In the genomic region with DNA sequence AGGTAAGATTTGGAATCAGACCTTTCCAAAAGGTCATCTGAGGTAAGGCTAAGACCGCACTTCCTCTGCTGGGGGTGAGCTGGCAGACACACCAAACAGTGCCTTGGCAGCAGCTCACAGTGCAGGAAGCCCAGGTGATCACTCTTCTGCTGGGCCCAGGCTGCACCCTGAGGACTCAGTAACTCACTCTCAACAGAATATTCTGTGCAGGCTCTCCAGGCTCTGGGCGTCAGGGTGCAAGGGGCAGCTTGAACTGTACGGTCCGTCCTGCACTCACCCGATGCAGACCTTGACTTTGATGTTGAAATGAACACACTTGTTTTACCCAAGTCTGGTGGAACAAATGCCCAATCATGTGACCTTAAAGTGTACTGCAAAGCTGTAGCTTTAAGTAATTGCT, we compare ENCODE assay signal across 21 cellular contexts. TPM values are rescaled to one million over a fixed set of nuclear protein-coding genes. Genes with fewer than 3 reads are reported as not detected.
DNase-seq lines count a peak whose midpoint lies in the region; ATAC-seq and TF ChIP-seq lines count a peak whose summit lies in the region.
"Had no signal": no experiment of that assay in that cellular context is flagged by ENCODE, and none has a peak within 500 bp of the region (broad histone marks: within the 10 kb centered on the region; RNA-seq: fewer than 3 reads in every experiment).

No MANE protein-coding gene starts in this region.

- H3K4me2 ChIP-seq in PC-3 (ENCODE audit: low read length), result no peak overlapping the region

- DNase-seq in HL-60 (ENCODE audit: low read depth in 1 of 2, low spot score in 1 of 2) (peak in 1 of 2 experiments; percentile 50), PC-3 (no peak), dorsolateral prefrontal cortex (no peak), mucosa of descending colon (no peak), suprapubic skin (ENCODE audit: low spot score in 2 of 2) (no peak)
- DNase-seq: activated effector memory CD4-positive, alpha-beta T cell treated with Interleukin-2 at 50 U/mL for 16 hours; CD8-positive, alpha-beta memory T cell; DMS79; effector CD8-positive, alpha-beta T cell; left lung; NCI-H1092 treated with DMSO at 0.1 percent for 48 hours; NCI-H2029 treated with DMSO at 0.1 percent for 48 hours; NCI-H510A treated with DMSO at 0.1 percent for 48 hours; SHP77 treated with DMSO at 0.1 percent for 48 hours; spleen; stimulated activated CD4-positive, alpha-beta T cell treated with anti-CD3 and anti-CD28 coated beads, Interleukin-4, amount 100 ng/mL, for 24 hours had no signal

- no peak for TF ChIP-seq EP300 in suprapubic skin (IDR thresholded peaks at IDR 0.05)

- H3K4me3 ChIP-seq in HL-60 (replicated peaks; ENCODE audit: insufficient read depth, low read length) (no peak overlapping the region), PC-3 (ENCODE audit: low read length) (no peak overlapping the region), dorsolateral prefrontal cortex (no peak overlapping the region), mucosa of descending colon (no peak overlapping the region), suprapubic skin (no peak overlapping the region)
- H3K4me3 ChIP-seq: esophagus muscularis mucosa, gastroesophageal sphincter, left lung, spleen had no signal

- H3K9me2 ChIP-seq in PC-3 (replicated peaks; ENCODE audit: low read length), result no peaks in the 10 kb centered on the region

- H3K9me3 ChIP-seq in PC-3 (ENCODE audit: low read length) (no peaks in the 10 kb centered on the region), mucosa of descending colon (no peaks in the 10 kb centered on the region), suprapubic skin (no peaks in the 10 kb centered on the region)
- H3K9me3 ChIP-seq: esophagus muscularis mucosa, gastroesophageal sphincter, left lung, spleen had no signal

- 72% methylated on average over 5 of the region's 5 CpGs for WGBS in suprapubic skin

- no peak for TF ChIP-seq POLR2A in suprapubic skin (IDR thresholded peaks at IDR 0.05)

- H3K4me1 ChIP-seq in PC-3 (ENCODE audit: insufficient read depth, low read length), result peaks cover 29% of the 10 kb centered on the region
- H3K4me1 ChIP-seq in mucosa of descending colon (ENCODE audit: low read depth), result peaks cover 1% of the 10 kb centered on the region
- peaks cover 9% of the 10 kb centered on the region for H3K4me1 ChIP-seq in suprapubic skin

- H3K27ac ChIP-seq in HL-60 (replicated peaks) (peak overlapping the region; percentile 21), PC-3 (ENCODE audit: low read length) (no peak overlapping the region), dorsolateral prefrontal cortex (peak overlapping the region in 52 of 59 donors; percentile 6 to 93 (median 72)), suprapubic skin (no peak overlapping the region)
- H3K27ac ChIP-seq: esophagus muscularis mucosa, gastroesophageal sphincter, left lung, spleen had no signal

- ATAC-seq in PC-3, result peak; percentile 41; the same call in 1 of the 2 replicates
- peak; percentile 69 for ATAC-seq in mucosa of descending colon
- no peak for ATAC-seq in HG02763 (IDR thresholded peaks at IDR 0.05; ENCODE audit: unreplicated experiment)
- no peak for ATAC-seq in GM21360 (IDR thresholded peaks at IDR 0.05; ENCODE audit: unreplicated experiment)
- ATAC-seq in HG02610 (IDR thresholded peaks at IDR 0.05; ENCODE audit: unreplicated experiment), result no peak
- ATAC-seq: gastroesophageal sphincter, left lung had no signal

- POLR2A ChIA-PET in PC-3 (lab: Charles Lee; ENCODE audit: unreplicated experiment), result no interaction called here

- CTCF ChIA-PET in PC-3 (lab: Charles Lee), result interaction anchor here (0.6 kb wide), 1 partner anchor 94 kb away, joined by 3 read pairs; no protein-coding TSS in a partner anchor

- H3K36me3 ChIP-seq in PC-3 (ENCODE audit: low read depth, low read length) (peaks cover 30% of the 10 kb centered on the region), mucosa of descending colon (ENCODE audit: low read depth) (peaks cover 4% of the 10 kb centered on the region), suprapubic skin (peaks cover 86% of the 10 kb centered on the region)

- no TSS peak for BruUV-seq in PC-3 (replicated peaks; lab: Mats Ljungman, UMichigan)

- no peaks in the 10 kb centered on the region for H4K20me1 ChIP-seq in PC-3 (ENCODE audit: low read length)

- H2AFZ ChIP-seq in PC-3 (ENCODE audit: low read length), result no peak overlapping the region

- intact Hi-C loops in PC-3 (cut with micrococcal nuclease), result no loop called here
- intact Hi-C loops in dorsolateral prefrontal cortex (cut with DNase I), result no loop called here
- intact Hi-C loops in mucosa of descending colon (cut with DNase I, micrococcal nuclease), result no loop called here

- TF ChIP-seq CTCF in HL-60 (IDR thresholded peaks at IDR 0.05; ENCODE audit: insufficient read depth, low read length) (no peak), PC-3 (conservative IDR thresholded peaks at IDR 0.05; ENCODE audit: low read depth, low read length) (no peak), dorsolateral prefrontal cortex (IDR thresholded peaks at IDR 0.05 in 54 of 56, conservative IDR thresholded peaks at IDR 0.05 in 2 of 56; ENCODE audit: low read depth in 1 of 56, partially characterized antibody in 56 of 56) (no peak), mucosa of descending colon (IDR thresholded peaks at IDR 0.05) (no peak), suprapubic skin (IDR thresholded peaks at IDR 0.05) (no peak)

- no peaks in the 10 kb centered on the region for H3F3A ChIP-seq in PC-3 (ENCODE audit: low read length, unreplicated experiment)

- H3K79me2 ChIP-seq in PC-3 (ENCODE audit: low read length), result peaks cover 21% of the 10 kb centered on the region

- H3K27me3 ChIP-seq in HL-60 (ENCODE audit: insufficient read depth, poor library complexity, severe bottlenecking), result no peaks in the 10 kb centered on the region
- no peaks in the 10 kb centered on the region for H3K27me3 ChIP-seq in PC-3 (ENCODE audit: low read length)
- H3K27me3 ChIP-seq in dorsolateral prefrontal cortex, result no peaks in the 10 kb centered on the region
- H3K27me3 ChIP-seq in suprapubic skin, result no peaks in the 10 kb centered on the region
- H3K27me3 ChIP-seq: esophagus muscularis mucosa, gastroesophageal sphincter, left lung, spleen had no signal

- H3K9ac ChIP-seq in PC-3 (ENCODE audit: low read length), result no peak overlapping the region

RNA-seq across cellular contexts. Expression of gene ALKBH2, which starts 6.0 kb away (rescaled TPM):
- 73.8 and 74.0 TPM in 2 replicates for total RNA-seq in PC-3 (2014; rRNA removed)
- 10 to 100 TPM in 100 of 120 experiments, 1 to 10 TPM in 20; 6.8 to 20.9 (median 12.4) TPM for total RNA-seq in dorsolateral prefrontal cortex
- total RNA-seq in mucosa of descending colon, result 10 to 100 TPM in 1 of 3 donors, 1 to 10 TPM in 2; 5.8 to 10.1 (median 7.5) TPM
- total RNA-seq in suprapubic skin, result 10 to 100 TPM; 18.8 to 36.0 (median 22.1) TPM

RNA-seq across cellular contexts. Expression of gene UNG, which starts 10.1 kb away (rescaled TPM):
- total RNA-seq in PC-3 (2014; rRNA removed), result 168 and 179 TPM in 2 replicates
- 10 to 100 TPM; 14.5 to 54.3 (median 25.9) TPM for total RNA-seq in dorsolateral prefrontal cortex
- total RNA-seq in mucosa of descending colon, result 10 to 100 TPM; 22.1 to 39.4 (median 35.6) TPM
- total RNA-seq in suprapubic skin, result 10 to 100 TPM; 17.9 to 43.9 (median 40.0) TPM

RNA-seq across cellular contexts. Expression of gene ACACB, which starts 29.1 kb away (rescaled TPM):
- total RNA-seq in PC-3 (2014; rRNA removed), result 21.7 and 22.6 TPM in 2 replicates
- total RNA-seq in dorsolateral prefrontal cortex, result 100 to 1,000 TPM in 6 of 120 experiments, 10 to 100 TPM in 114; 12.5 to 161 (median 54.1) TPM
- 100 to 1,000 TPM in 1 of 3 donors, 10 to 100 TPM in 2; 54.4 to 155 (median 66.3) TPM for total RNA-seq in mucosa of descending colon
- 10 to 100 TPM; 19.2 to 90.8 (median 56.9) TPM for total RNA-seq in suprapubic skin

RNA-seq across cellular contexts. Expression of gene USP30, which starts 34.9 kb away (rescaled TPM):
- 8.5 and 13.6 TPM in 2 replicates for total RNA-seq in PC-3 (2014; rRNA removed)
- 10 to 100 TPM; 22.1 to 52.9 (median 33.6) TPM for total RNA-seq in dorsolateral prefrontal cortex
- total RNA-seq in mucosa of descending colon, result 10 to 100 TPM; 18.2 to 32.0 (median 26.9) TPM
- total RNA-seq in suprapubic skin, result 10 to 100 TPM; 22.8 to 43.9 (median 26.0) TPM

Comparison
In these comparisons a context has a peak if more than half of its experiments do, and no peak if none do; other contexts are left out.
1. H3K27ac ChIP-seq: peak in HL-60 (single experiment) and dorsolateral prefrontal cortex (52 of 59); none in PC-3 (single experiment) and suprapubic skin (single experiment).
2. ATAC-seq: peak in PC-3 (single experiment) and mucosa of descending colon (single experiment); none in HG02763 (single experiment), GM21360 (single experiment) and HG02610 (single experiment).